9 cellular contexts compared by ENCODE assay signal in genomic region chr11:93169950-93170561, GRCh38. TPM values are rescaled to one million over a fixed set of nuclear protein-coding genes. Genes with fewer than 3 reads are reported as not detected.
DNase-seq lines count a peak whose midpoint lies in the region; ATAC-seq and TF ChIP-seq lines count a peak whose summit lies in the region.
"Had no signal": no experiment of that assay in that cellular context is flagged by ENCODE, and none has a peak within 500 bp of the region (broad histone marks: within the 10 kb centered on the region; RNA-seq: fewer than 3 reads in every experiment).

No MANE protein-coding gene starts in this region.

- no peak for ATAC-seq in GM18502 (IDR thresholded peaks at IDR 0.05; ENCODE audit: poor library complexity, unreplicated experiment)

- DNase-seq in NCI-H345 (lab: John Stamatoyannopoulos, UW) (peak; percentile 40), NCI-H345 treated with DMSO at 0.1 percent for 48 hours (lab: John Stamatoyannopoulos, UW; ENCODE audit: unreplicated experiment) (no peak), NCI-H2227 (lab: John Stamatoyannopoulos, UW; ENCODE audit: unreplicated experiment) (peak; percentile 3), epithelial cell of esophagus (ENCODE audit: low read depth) (peak; percentile 59), retinal pigment epithelial cell (ENCODE audit: low read depth) (peak; percentile 5), ureter (ENCODE audit: low spot score) (no peak), HAP-1 (ENCODE audit: low spot score in 2 of 2) (no peak)
- DNase-seq: DMS153 had no signal

- H3K4me3 ChIP-seq in epithelial cell of esophagus (ENCODE audit: low read length) = no peak overlapping the region
- no peak overlapping the region for H3K4me3 ChIP-seq in retinal pigment epithelial cell (ENCODE audit: low read length)
- H3K4me3 ChIP-seq in HAP-1 = no peak overlapping the region

- H3K27me3 ChIP-seq in HAP-1 (ENCODE audit: low read depth) = no peaks in the 10 kb centered on the region

- peaks cover 2% of the 10 kb centered on the region; the same call in 1 of the 2 replicates for H3K36me3 ChIP-seq in HAP-1 (replicated peaks)

- TF ChIP-seq CTCF in epithelial cell of esophagus (IDR thresholded peaks at IDR 0.05; ENCODE audit: insufficient read depth, low read depth, low read length, missing control alignments) (peak; percentile 64), retinal pigment epithelial cell (conservative IDR thresholded peaks at IDR 0.05; ENCODE audit: low read depth, low read length) (peak; percentile 65)

- in situ Hi-C loops in HAP-1 (cut with MboI; ENCODE audit: low sequenced_read_pairs) = no loop called here

- H3K4me1 ChIP-seq in HAP-1 = no peaks in the 10 kb centered on the region

- no peaks in the 10 kb centered on the region for H3K9me3 ChIP-seq in HAP-1

RNA-seq across cellular contexts. Expression of gene SLC36A4, which starts 27.7 kb away (rescaled TPM):
- total RNA-seq in ureter = 12.6 TPM

Comparison
In these comparisons a context has a peak if more than half of its experiments do, and no peak if none do; other contexts are left out.
1. DNase-seq: peak in NCI-H345 (single experiment), NCI-H2227 (single experiment), epithelial cell of esophagus (single experiment) and retinal pigment epithelial cell (single experiment); none in NCI-H345 treated with DMSO at 0.1 percent for 48 hours (single experiment), ureter (single experiment) and HAP-1 (0 of 2).